Comparison of ENCODE assay signal across 9 cellular contexts in genomic region chr5:111143910-111144309, GRCh38. TPM values are rescaled to one million over a fixed set of nuclear protein-coding genes. Genes with fewer than 3 reads are reported as not detected.
DNase-seq lines count a peak whose midpoint lies in the region; ATAC-seq and TF ChIP-seq lines count a peak whose summit lies in the region.
"Had no signal": no experiment of that assay in that cellular context is flagged by ENCODE, and none has a peak within 500 bp of the region (broad histone marks: within the 10 kb centered on the region; RNA-seq: fewer than 3 reads in every experiment).

No MANE protein-coding gene starts in this region.

- TF ChIP-seq CTCF in RWPE2 (IDR thresholded peaks at IDR 0.05; ENCODE audit: poor library complexity, severe bottlenecking), result no peak

- H2BK12ac ChIP-seq in mesenchymal stem cell (ENCODE audit: low read length in 2 of 2), result no peak overlapping the region
- no peak overlapping the region for H2BK12ac ChIP-seq in neuronal stem cell (ENCODE audit: low read length)

- H2BK15ac ChIP-seq in mesenchymal stem cell (ENCODE audit: low read depth, poor library complexity, severe bottlenecking) (no peak overlapping the region), neuronal stem cell (ENCODE audit: low read length) (no peak overlapping the region)

- no peak overlapping the region for H3K14ac ChIP-seq in mesenchymal stem cell (ENCODE audit: low read length in 2 of 2)
- no peak overlapping the region for H3K14ac ChIP-seq in neuronal stem cell (ENCODE audit: low read length)

- H3K4ac ChIP-seq in mesenchymal stem cell (ENCODE audit: low read depth in 1 of 2, low read length in 2 of 2) (no peak overlapping the region), neuronal stem cell (ENCODE audit: low read length) (no peak overlapping the region)

- H2BK5ac ChIP-seq in mesenchymal stem cell (ENCODE audit: low read depth, low read length, poor library complexity, severe bottlenecking), result no peak overlapping the region
- no peak overlapping the region for H2BK5ac ChIP-seq in neuronal stem cell (ENCODE audit: low read length)

- 92% methylated on average over 5 of the region's 5 CpGs for WGBS in mesenchymal stem cell
- no CpG with 5 or more reads among the region's 5 CpGs for WGBS in neuronal stem cell (ENCODE audit: extremely low coverage in 2 of 2, insufficient read length in 2 of 2, insufficient replicate concordance in 1 of 2), 2 donors

- H3K9ac ChIP-seq in mesenchymal stem cell (ENCODE audit: low read length) (peak overlapping the region; percentile 77), neuronal stem cell (ENCODE audit: low read depth, low read length, poor library complexity) (no peak overlapping the region)

- no peak overlapping the region for H3K4me2 ChIP-seq in mesenchymal stem cell (ENCODE audit: low read length, poor library complexity, severe bottlenecking)
- H3K4me2 ChIP-seq in neuronal stem cell (ENCODE audit: insufficient read depth, low read length, poor library complexity, severe bottlenecking), result no peak overlapping the region

- no peak overlapping the region for H2BK120ac ChIP-seq in mesenchymal stem cell (ENCODE audit: low read depth, low read length)
- H2BK120ac ChIP-seq in neuronal stem cell (ENCODE audit: low read depth, low read length), result no peak overlapping the region

- H3K79me1 ChIP-seq in mesenchymal stem cell (replicated peaks; ENCODE audit: low read length, poor library complexity, severe bottlenecking) (no peaks in the 10 kb centered on the region), neuronal stem cell (ENCODE audit: low read depth, low read length) (no peaks in the 10 kb centered on the region)

- H4K8ac ChIP-seq in mesenchymal stem cell (ENCODE audit: low read length) (no peak overlapping the region), neuronal stem cell (ENCODE audit: low read depth, low read length) (no peak overlapping the region)

- H3K18ac ChIP-seq in mesenchymal stem cell (ENCODE audit: low read depth in 1 of 2, low read length in 2 of 2) (no peak overlapping the region), neuronal stem cell (ENCODE audit: low read length) (no peak overlapping the region)

- H4K91ac ChIP-seq in mesenchymal stem cell (ENCODE audit: low read length) (no peak overlapping the region), neuronal stem cell (ENCODE audit: low read depth, low read length, poor library complexity) (no peak overlapping the region)

- H3K4me3 ChIP-seq in RWPE2 (ENCODE audit: severe bottlenecking), result no peak overlapping the region
- H3K4me3 ChIP-seq in mesenchymal stem cell (ENCODE audit: insufficient read depth in 1 of 2, low read depth in 1 of 2, low read length in 2 of 2), result peak overlapping the region in 1 of 2 experiments; percentile 65
- no peak overlapping the region for H3K4me3 ChIP-seq in neuronal stem cell (ENCODE audit: low read length in 2 of 2)

- H3K36me3 ChIP-seq in RWPE2 (ENCODE audit: low read depth) (no peaks in the 10 kb centered on the region), mesenchymal stem cell (ENCODE audit: control insufficient read depth in 1 of 2, insufficient read depth in 2 of 2, low read depth in 1 of 2, low read length in 2 of 2) (no peaks in the 10 kb centered on the region), neuronal stem cell (replicated peaks in 1 of 2; ENCODE audit: control insufficient read depth in 2 of 2, insufficient read depth in 2 of 2, low read length in 2 of 2) (no peaks in the 10 kb centered on the region)

- DNase-seq in GM04504 (ENCODE audit: low read depth), result peak; percentile 71
- DNase-seq in RWPE2 (ENCODE audit: low spot score), result no peak
- DNase-seq in mesenchymal stem cell, result peak; percentile 3
- DNase-seq in neuronal stem cell (ENCODE audit: low spot score), result no peak
- DNase-seq in AML-193 (lab: John Stamatoyannopoulos, UW), result no peak
- DNase-seq in DMS79 treated with DMSO at 0.1 percent for 48 hours (lab: John Stamatoyannopoulos, UW), result no peak
- no peak for DNase-seq in nucleus accumbens (lab: John Stamatoyannopoulos, UW)

- H3K27ac ChIP-seq in RWPE2 (ENCODE audit: poor library complexity, severe bottlenecking) (no peak overlapping the region), mesenchymal stem cell (ENCODE audit: low read length, poor library complexity, severe bottlenecking) (no peak overlapping the region), neuronal stem cell (replicated peaks; ENCODE audit: low read length) (no peak overlapping the region)
- H3K27ac ChIP-seq: VCaP had no signal

- H3K23ac ChIP-seq in mesenchymal stem cell (ENCODE audit: low read length in 2 of 2) (no peak overlapping the region), neuronal stem cell (ENCODE audit: low read depth, low read length, poor library complexity) (no peak overlapping the region)

- H3K27me3 ChIP-seq in RWPE2 (ENCODE audit: insufficient read depth, poor library complexity, severe bottlenecking), result no peaks in the 10 kb centered on the region
- H3K27me3 ChIP-seq in mesenchymal stem cell (ENCODE audit: control insufficient read depth in 1 of 2, insufficient read depth in 1 of 2, low read length in 2 of 2), result no peaks in the 10 kb centered on the region
- H3K27me3 ChIP-seq in neuronal stem cell (ENCODE audit: control insufficient read depth in 3 of 3, insufficient read depth in 3 of 3, low read depth in 1 of 3, low read length in 3 of 3), result peaks cover 0 to 3% (median 0%) of the 10 kb centered on the region in 3 experiments

- H2AFZ ChIP-seq in mesenchymal stem cell (ENCODE audit: low read depth, low read length) (peak overlapping the region; percentile 42), neuronal stem cell (ENCODE audit: low read length) (no peak overlapping the region)

- H3K9me3 ChIP-seq in RWPE2 (ENCODE audit: severe bottlenecking) (no peaks in the 10 kb centered on the region), mesenchymal stem cell (ENCODE audit: control insufficient read depth, low read length) (no peaks in the 10 kb centered on the region), neuronal stem cell (replicated peaks in 1 of 2; ENCODE audit: control insufficient read depth in 2 of 2, insufficient read depth in 1 of 2, low read depth in 1 of 2, low read length in 2 of 2) (no peaks in the 10 kb centered on the region)

- peak; percentile 29 for ATAC-seq in HG02623 (IDR thresholded peaks at IDR 0.05; ENCODE audit: unreplicated experiment)
- ATAC-seq in RWPE2 (ENCODE audit: low read depth), result peak; percentile 75

- H2AK5ac ChIP-seq in mesenchymal stem cell (ENCODE audit: low read length, severe bottlenecking), result no peak overlapping the region
- H2AK5ac ChIP-seq in neuronal stem cell (ENCODE audit: low read depth, low read length), result no peak overlapping the region

- no peaks in the 10 kb centered on the region for H3K4me1 ChIP-seq in RWPE2 (ENCODE audit: insufficient read depth, poor library complexity, severe bottlenecking)
- no peaks in the 10 kb centered on the region for H3K4me1 ChIP-seq in mesenchymal stem cell (ENCODE audit: control insufficient read depth, insufficient read depth, low read depth, low read length)
- no peaks in the 10 kb centered on the region for H3K4me1 ChIP-seq in neuronal stem cell (ENCODE audit: control insufficient read depth in 2 of 2, insufficient read depth in 1 of 2, low read depth in 1 of 2, low read length in 2 of 2)

RNA-seq across cellular contexts. Expression of gene WDR36, which starts 51.8 kb away (rescaled TPM):
- 22.8 TPM for polyA plus RNA-seq in mesenchymal stem cell (2013, experiment 1 of 2)
- polyA plus RNA-seq in mesenchymal stem cell (2013, experiment 2 of 2), result 22.7 TPM
- 12.6 TPM for polyA plus RNA-seq in neuronal stem cell (2013, experiment 1 of 2)
- polyA plus RNA-seq in neuronal stem cell (2013, experiment 2 of 2), result 13.5 TPM

Comparison
In these comparisons a context has a peak if more than half of its experiments do, and no peak if none do; other contexts are left out.
1. DNase-seq: peak in GM04504 (single experiment) and mesenchymal stem cell (single experiment); none in RWPE2 (single experiment), neuronal stem cell (single experiment), AML-193 (0 of 2), DMS79 treated with DMSO at 0.1 percent for 48 hours (single experiment) and nucleus accumbens (0 of 56).